ENCODE assay signal across 33 cellular contexts in genomic region chrX:19539665-19540064, GRCh38. TPM values are rescaled to one million over a fixed set of nuclear protein-coding genes. Genes with fewer than 3 reads are reported as not detected.
"Had no signal": no experiment of that assay in that cellular context is flagged by ENCODE, and none has a peak within 500 bp of the region (broad histone marks: within the 10 kb centered on the region; RNA-seq: fewer than 3 reads in every experiment).

No MANE protein-coding gene starts in this region.

- ATAC-seq: activated CD8-positive, alpha-beta memory T cell treated with anti-CD3 and anti-CD28 coated beads, Interleukin-2, amount 10 ng/mL, durations not matched to agents 7 days and 5 days; gastroesophageal sphincter; left colon; psoas muscle; SK-N-SH treated with all-trans-retinoic acid at 6 μM for 48 hours; stimulated activated memory B cell treated with anti-CD40 and anti-IgM and Interleukin-4, amounts not matched to agents 10 μg/mL and 1 μg/mL and 100 μg/mL, for 72 hours; T-cell had no signal

- H3K4me3 Mint-ChIP-seq: activated CD4-positive, alpha-beta memory T cell treated with anti-CD3 and anti-CD28 coated beads, Interleukin-2, amount 10 ng/mL, durations not matched to agents 7 days and 5 days; activated CD8-positive, alpha-beta memory T cell treated with anti-CD3 and anti-CD28 coated beads, Interleukin-2, amount 10 ng/mL, durations not matched to agents 7 days and 5 days; immature natural killer cell; mesothelial cell of epicardium; naive B cell; neural crest cell; stimulated activated memory B cell treated with anti-CD40 and anti-IgM and Interleukin-4, amounts not matched to agents 10 μg/mL and 1 μg/mL and 100 μg/mL, for 72 hours; T-cell; T-helper 2 cell treated with Interferon-gamma antibody and Interleukin-4, amounts not matched to agents 5 μg/mL and 100 μg/mL, for 36 hours had no signal

- H3K27me3 Mint-ChIP-seq: activated CD4-positive, alpha-beta memory T cell treated with anti-CD3 and anti-CD28 coated beads, Interleukin-2, amount 10 ng/mL, durations not matched to agents 7 days and 5 days; activated CD8-positive, alpha-beta memory T cell treated with anti-CD3 and anti-CD28 coated beads, Interleukin-2, amount 10 ng/mL, durations not matched to agents 7 days and 5 days; naive B cell; stimulated activated memory B cell treated with anti-CD40 and anti-IgM and Interleukin-4, amounts not matched to agents 10 μg/mL and 1 μg/mL and 100 μg/mL, for 72 hours; T-cell had no signal

- H3K9me3 Mint-ChIP-seq: activated CD4-positive, alpha-beta memory T cell treated with anti-CD3 and anti-CD28 coated beads, Interleukin-2, amount 10 ng/mL, durations not matched to agents 7 days and 5 days; neural crest cell; stimulated activated memory B cell treated with anti-CD40 and anti-IgM and Interleukin-4, amounts not matched to agents 10 μg/mL and 1 μg/mL and 100 μg/mL, for 72 hours; T-cell; T-helper 2 cell treated with Interferon-gamma antibody and Interleukin-4, amounts not matched to agents 5 μg/mL and 100 μg/mL, for 36 hours had no signal

- H3K36me3 ChIP-seq: sigmoid colon, tibial artery had no signal

- H3K4me1 ChIP-seq: gastroesophageal sphincter, parathyroid adenoma, psoas muscle, sigmoid colon, SJCRH30, suprapubic skin, tibial artery had no signal

- H3K27ac ChIP-seq: brain microvascular endothelial cell, gastroesophageal sphincter, parathyroid adenoma, psoas muscle, sigmoid colon, SJCRH30, suprapubic skin, tibial artery had no signal

- H3K27ac Mint-ChIP-seq: activated CD4-positive, alpha-beta memory T cell treated with anti-CD3 and anti-CD28 coated beads, Interleukin-2, amount 10 ng/mL, durations not matched to agents 7 days and 5 days; mesothelial cell of epicardium; stimulated activated memory B cell treated with anti-CD40 and anti-IgM and Interleukin-4, amounts not matched to agents 10 μg/mL and 1 μg/mL and 100 μg/mL, for 72 hours; T-cell; T-helper 2 cell treated with Interferon-gamma antibody and Interleukin-4, amounts not matched to agents 5 μg/mL and 100 μg/mL, for 36 hours had no signal

- H3K4me3 ChIP-seq: gastroesophageal sphincter, psoas muscle, sigmoid colon, SJCRH30, suprapubic skin, tibial artery had no signal

- H3K4me1 Mint-ChIP-seq: mesothelial cell of epicardium; stimulated activated memory B cell treated with anti-CD40 and anti-IgM and Interleukin-4, amounts not matched to agents 10 μg/mL and 1 μg/mL and 100 μg/mL, for 72 hours had no signal

- H3K9me3 ChIP-seq: gastroesophageal sphincter, psoas muscle, sigmoid colon, SJCRH30, suprapubic skin, tibial artery had no signal

- DNase-seq: activated CD4-positive, alpha-beta memory T cell treated with anti-CD3 and anti-CD28 coated beads, Interleukin-2, amount 10 ng/mL, durations not matched to agents 7 days and 5 days; activated CD4-positive, alpha-beta T cell treated with anti-CD3 and anti-CD28 coated beads for 48 hours; activated CD4-positive, CD25-positive, alpha-beta regulatory T cell; activated CD8-positive, alpha-beta memory T cell treated with anti-CD3 and anti-CD28 coated beads, Interleukin-2, amount 10 ng/mL, durations not matched to agents 7 days and 5 days; activated naive CD4-positive, alpha-beta T cell; activated T-cell treated with anti-CD3 and anti-CD28 coated beads, Interleukin-2, amount 50 U/mL, for 48 hours; amniotic stem cell; brain microvascular endothelial cell; cortex of kidney; head of caudate nucleus; hypothalamus; immature natural killer cell; kidney; left colon; mammary epithelial cell; naive B cell; nucleus accumbens; psoas muscle; sigmoid colon; SJCRH30; small intestine; stimulated activated CD4-positive, alpha-beta T cell treated with anti-CD3 and anti-CD28 coated beads, Interleukin-4, amount 100 ng/mL, for 24 hours; T-cell; tibial artery had no signal

- H3K27me3 ChIP-seq: brain microvascular endothelial cell, gastroesophageal sphincter, sigmoid colon, SJCRH30, suprapubic skin, tibial artery had no signal

RNA-seq across cellular contexts. Expression of gene MAP3K15, which starts 24.4 kb away (rescaled TPM):
- total RNA-seq: suprapubic skin, ureter had no signal
- polyA plus RNA-seq: immature natural killer cell had no signal
